In genomic region chr6:32118782-32119628, GRCh38 we compare ENCODE assay signal across 8 cellular contexts. TPM values are rescaled to one million over a fixed set of nuclear protein-coding genes. Genes with fewer than 3 reads are reported as not detected.
DNase-seq lines count a peak whose midpoint lies in the region; ATAC-seq and TF ChIP-seq lines count a peak whose summit lies in the region.

No MANE protein-coding gene starts in this region.

- H3K27ac ChIP-seq in HEK293 (ENCODE audit: extremely low read depth, low read depth, low read length) = no peak overlapping the region
- peak overlapping the region; percentile 56 for H3K27ac ChIP-seq in cingulate gyrus (ENCODE audit: low read depth, low read length)
- H3K27ac ChIP-seq in left lung = peak overlapping the region; percentile 57 to 70

- DNase-seq in AG10803 (ENCODE audit: low read depth) (peak; percentile 87), NCI-H69 (lab: John Stamatoyannopoulos, UW) (peak; percentile 82), left lung (peak; percentile 86 to 96)
- peak; percentile 64 for DNase-seq in activated CD4-positive, alpha-beta T cell treated with anti-CD3 and anti-CD28 coated beads, Interleukin-2, amount 50 U/mL, for 1 hour
- peak; percentile 47 to 62 for DNase-seq in stimulated activated CD4-positive, alpha-beta T cell treated with anti-CD3 and anti-CD28 coated beads, Interleukin-1b, Interleukin-23, amount 100 ng/mL, for 4 hours (ENCODE audit: low read depth in 2 of 2)

- intact Hi-C loops in left lung (cut with DNase I) = loop anchor here in 1 of 2 donors (5.0 kb wide), 2 partner anchors 33 to 123 kb away; partner anchors contain the start of genes PPT2 and PRRT1

- CTCF ChIA-PET in HEK293 (lab: Yijun Ruan, JAX) = interaction anchor here (0.5 to 5.0 kb wide), 57 partner anchors 10 to 884 kb away, joined by 3 to 65 read pairs (median 5); partner anchors contain the start of genes AGPAT1, ATF6B, EGFL8 and FKBPL

- H3K4me3 ChIP-seq in AG10803 (ENCODE audit: low read length) (no peak overlapping the region), HEK293 (ENCODE audit: low read depth, low read length) (no peak overlapping the region), left lung (no peak overlapping the region)

- ATAC-seq in left lung = peak; percentile 88
- ATAC-seq in GM19455 (IDR thresholded peaks at IDR 0.05; ENCODE audit: unreplicated experiment) = no peak

- H3K36me3 ChIP-seq in HEK293 (ENCODE audit: control insufficient read depth in 2 of 2, insufficient read depth in 1 of 2, low read length in 2 of 2) (peaks cover 34 to 77% of the 10 kb centered on the region in 2 experiments; a peak in 2 of 3 replicates), left lung (peaks cover 4 to 94% of the 10 kb centered on the region in 2 donors)

- TF ChIP-seq CTCF in AG10803 (conservative IDR thresholded peaks at IDR 0.05; ENCODE audit: low read length) (peak; percentile 94), HEK293 (tag by site-specific recombination; IDR thresholded peaks at IDR 0.05) (peak; percentile 87), left lung (IDR thresholded peaks at IDR 0.05) (peak; percentile 92 to 94)

- H3K4me1 ChIP-seq in HEK293 (ENCODE audit: control insufficient read depth, insufficient read depth, low read length) (no peaks in the 10 kb centered on the region), left lung (peaks cover 4 to 28% of the 10 kb centered on the region in 2 donors)

- POLR2A ChIA-PET in HEK293 (lab: Yijun Ruan, JAX) = interaction anchor here (0.5 to 1.5 kb wide), 9 partner anchors 9 to 147 kb away, joined by 3 to 8 read pairs (median 4); partner anchors contain the start of genes ATF6B, DXO, FKBPL and TNXB

- H3K27me3 ChIP-seq in left lung = no peaks in the 10 kb centered on the region

- H3K9me3 ChIP-seq in HEK293 (ENCODE audit: control insufficient read depth, insufficient read depth, low read depth, low read length) = no peaks in the 10 kb centered on the region
- H3K9me3 ChIP-seq in left lung = no peaks in the 10 kb centered on the region

TF ChIP-seq in HEK293, 187 proteins besides CTCF, POLR2A, EP300 and RAD21:
- TF ChIP-seq ZNF2 (tag by site-specific recombination; IDR thresholded peaks at IDR 0.05) (0 out of 2 replicates have a peak, but pooled peaks have one; percentile 13), ZNF449 (tag by site-specific recombination; IDR thresholded peaks at IDR 0.05) (no peak), GLIS1 (tag by site-specific recombination; IDR thresholded peaks at IDR 0.05) (0 out of 2 replicates have a peak, but pooled peaks have one; percentile 25), ZNF211 (tag by site-specific recombination; IDR thresholded peaks at IDR 0.05; ENCODE audit: low read depth) (0 out of 2 replicates have a peak, but pooled peaks have one; percentile 12), ZNF274 (IDR thresholded peaks at IDR 0.05; ENCODE audit: low read length) (no peak), ZNF274 (tag by site-specific recombination; IDR thresholded peaks at IDR 0.05; ENCODE audit: borderline replicate concordance) (no peak), ZNF692 (tag by site-specific recombination; IDR thresholded peaks at IDR 0.05) (0 out of 2 replicates have a peak, but pooled peaks have one; percentile 16), ZBTB17 (tag by site-specific recombination; IDR thresholded peaks at IDR 0.05) (peak; percentile 84), ZBTB20 (tag by site-specific recombination; IDR thresholded peaks at IDR 0.05) (peak; percentile 68), KLF10 (tag by site-specific recombination; IDR thresholded peaks at IDR 0.05) (0 out of 2 replicates have a peak, but pooled peaks have one; percentile 43), ZBTB7A (tag by site-specific recombination; IDR thresholded peaks at IDR 0.05; ENCODE audit: low read depth) (no peak), ZNF660 (tag by site-specific recombination; IDR thresholded peaks at IDR 0.05) (peak; percentile 68; the same call in 1 of the 2 replicates), ZNF654 (tag by site-specific recombination; IDR thresholded peaks at IDR 0.05; ENCODE audit: low read depth) (peak; percentile 77), PRDM1 (tag by site-specific recombination; IDR thresholded peaks at IDR 0.05) (peak; percentile 68), ZNF394 (tag by site-specific recombination; IDR thresholded peaks at IDR 0.05; ENCODE audit: borderline replicate concordance) (peak; percentile 95), ZSCAN30 (tag by site-specific recombination; IDR thresholded peaks at IDR 0.05) (peak; percentile 66; the same call in 1 of the 2 replicates), IKZF3 (tag by site-specific recombination; IDR thresholded peaks at IDR 0.05) (peak; percentile 65), MYNN (tag by site-specific recombination; IDR thresholded peaks at IDR 0.05; ENCODE audit: borderline replicate concordance) (no peak)
TF ChIP-seq in HEK293: peak in this region for 13.

RNA-seq across cellular contexts. Expression of gene ATF6B, which starts 9.0 kb away (rescaled TPM):
- total RNA-seq in left lung = 10 to 100 TPM; 70.7 to 72.1 TPM

RNA-seq across cellular contexts. Expression of gene TNXB, which starts 9.9 kb away (rescaled TPM):
- total RNA-seq in left lung = 10 to 100 TPM; 44.8 to 78.4 TPM

RNA-seq across cellular contexts. Expression of gene FKBPL, which starts 11.1 kb away (rescaled TPM):
- 1 to 10 TPM; 3.6 to 5.3 TPM for total RNA-seq in left lung

RNA-seq across cellular contexts. Expression of gene PRRT1, which starts 32.7 kb away (rescaled TPM):
- 1 to 10 TPM; 1.0 to 1.6 TPM for total RNA-seq in left lung

RNA-seq across cellular contexts. Expression of gene PPT2, which starts 34.9 kb away (rescaled TPM):
- 10 to 100 TPM in 1 of 2 donors, 1 to 10 TPM in 1; 8.9 to 17.9 TPM for total RNA-seq in left lung
